In the genomic region with DNA sequence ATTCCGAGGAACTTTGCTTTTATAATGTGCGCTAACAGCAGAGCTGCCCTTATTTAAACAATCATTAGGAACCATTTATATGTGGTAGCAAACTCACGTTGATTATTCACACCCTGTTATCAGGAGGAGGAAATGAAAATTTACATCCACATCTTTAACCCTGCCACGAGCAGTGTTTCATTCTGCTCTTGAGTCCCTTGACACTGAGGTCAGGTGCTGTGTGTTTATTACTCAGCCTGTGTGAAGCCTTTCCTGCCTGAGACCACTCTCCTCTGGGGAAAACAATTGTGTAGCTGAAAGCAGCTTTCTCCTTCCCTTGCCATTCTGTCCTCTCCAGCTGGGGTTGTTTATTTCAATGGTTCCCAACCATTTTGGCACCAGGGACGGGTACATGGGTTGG, we compare ENCODE assay signal across 21 cellular contexts.
"Had no signal": no experiment of that assay in that cellular context is flagged by ENCODE, and none has a peak within 500 bp of the region (broad histone marks: within the 10 kb centered on the region; RNA-seq: fewer than 3 reads in every experiment).

No MANE protein-coding gene starts in this region.

- H3K9me3 ChIP-seq: body of pancreas, right atrium auricular region had no signal

- H3K27me3 ChIP-seq: body of pancreas, right atrium auricular region had no signal

- H3K36me3 ChIP-seq: right atrium auricular region had no signal

- DNase-seq: activated B cell treated with CpG ODN at 0.5 μM for 24 hours; activated CD4-positive, alpha-beta T cell treated with anti-CD3 and anti-CD28 coated beads, Interleukin-2, amount 10 ng/mL, durations not matched to agents 24 days and 14 days; activated CD8-positive, alpha-beta memory T cell treated with anti-CD3 and anti-CD28 coated beads, Interleukin-2, amount 50 U/mL, for 48 hours; activated gamma-delta T cell; activated T-cell treated with anti-CD3 and anti-CD28 coated beads, Interleukin-2, amount 50 U/mL, for 72 hours; amniotic stem cell; body of pancreas; central memory CD4-positive, alpha-beta T cell; effector memory CD8-positive, alpha-beta T cell; left ventricle myocardium superior; mesenchymal stem cell; natural killer cell; occipital lobe; stimulated activated CD4-positive, alpha-beta T cell treated with anti-CD3 and anti-CD28 coated beads, Interleukin-4, amount 100 ng/mL, for 4 hours; stimulated activated CD8-positive, alpha-beta memory T cell treated with anti-CD3 and anti-CD28 coated beads, Interleukin-4, amount 100 ng/mL, for 48 hours; stimulated activated naive CD8-positive, alpha-beta T cell treated with anti-CD3 and anti-CD28 coated beads, Interleukin-15, Interleukin-2, amounts not matched to agents 100 U/mL and 50 U/mL, for 24 hours; trophoblast cell had no signal

- H3K4me1 ChIP-seq: body of pancreas had no signal

- ATAC-seq: activated naive CD4-positive, alpha-beta T cell treated with anti-CD3 and anti-CD28 coated beads, Interleukin-2, amount 50 U/mL, for 72 hours; activated T-cell treated with anti-CD3 and anti-CD28 coated beads, Interleukin-2, amount 50 U/mL, for 72 hours; body of pancreas; effector memory CD8-positive, alpha-beta T cell; left ventricle myocardium superior; natural killer cell; stimulated activated naive CD8-positive, alpha-beta T cell treated with anti-CD3 and anti-CD28 coated beads, Interleukin-15, Interleukin-2, amounts not matched to agents 100 U/mL and 50 U/mL, for 24 hours had no signal

- H3K4me2 ChIP-seq: smooth muscle cell had no signal

- H3K4me3 ChIP-seq: body of pancreas, right atrium auricular region, smooth muscle cell had no signal

- H3K27ac ChIP-seq: body of pancreas, epithelial cell of prostate, right atrium auricular region had no signal
